In the genomic region with DNA sequence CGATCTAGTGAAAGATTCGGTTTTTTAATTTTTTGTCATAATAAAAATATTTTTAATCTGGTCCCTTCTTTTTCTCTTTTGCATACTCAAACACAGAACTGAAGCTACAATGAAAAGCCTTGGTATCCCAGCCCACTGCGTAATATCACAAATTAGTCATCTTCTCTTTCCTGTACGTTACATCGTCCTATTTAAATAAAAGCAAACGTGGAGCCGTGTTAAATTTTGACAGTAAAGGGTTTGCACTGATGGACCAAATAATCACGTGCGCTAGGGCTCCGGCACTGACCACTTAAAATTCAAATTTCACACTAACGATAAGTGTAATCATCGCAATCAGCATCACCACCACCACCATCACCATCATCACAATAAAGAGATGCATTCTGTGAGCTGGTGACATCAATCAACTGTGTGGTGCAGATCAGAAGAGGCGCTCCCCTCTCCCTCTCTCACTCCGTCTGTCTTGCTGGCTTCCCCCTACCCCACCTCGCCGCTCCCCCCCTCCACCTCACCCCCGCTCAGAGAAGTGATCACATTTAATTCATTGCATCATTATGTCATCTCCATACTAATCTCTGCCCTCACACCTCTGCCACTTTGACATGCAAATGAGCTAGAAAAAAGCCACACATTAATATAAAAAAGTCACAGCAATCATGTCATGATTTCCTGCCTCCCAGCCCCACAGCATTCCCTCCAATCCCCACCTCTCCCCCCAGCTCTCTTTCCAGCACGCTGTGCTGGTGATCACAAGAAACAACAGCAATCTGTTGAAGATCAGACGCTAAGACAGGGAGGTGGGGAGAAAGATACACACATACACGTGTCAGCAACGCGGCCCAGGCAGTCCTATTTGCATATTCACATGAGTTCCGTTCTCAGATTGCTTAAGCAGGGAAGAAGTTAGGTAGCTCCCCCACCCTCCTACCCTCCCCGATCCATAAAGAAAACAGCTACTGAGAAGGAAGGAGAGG, we compare ENCODE assay signal across 9 cellular contexts.
DNase-seq lines count a peak whose midpoint lies in the region; ATAC-seq and TF ChIP-seq lines count a peak whose summit lies in the region.
"Had no signal": no experiment of that assay in that cellular context is flagged by ENCODE, and none has a peak within 500 bp of the region (broad histone marks: within the 10 kb centered on the region; RNA-seq: fewer than 3 reads in every experiment).

No MANE protein-coding gene starts in this region.

- H3K9me3 ChIP-seq in skeletal muscle tissue (ENCODE audit: control insufficient read depth in 3 of 3, low read length in 3 of 3) (no peaks in the 10 kb centered on the region), gastrocnemius medialis (no peaks in the 10 kb centered on the region)

- peak overlapping the region in 1 of 3 donors; percentile 31 for H3K4me3 ChIP-seq in skeletal muscle tissue (ENCODE audit: low read length in 3 of 3)
- peak overlapping the region in 1 of 4 donors; percentile 6 for H3K4me3 ChIP-seq in gastrocnemius medialis

- H3K9ac ChIP-seq in skeletal muscle tissue (ENCODE audit: low read depth in 1 of 3, low read length in 3 of 3), result peak overlapping the region in 2 of 3 donors; percentile 3 to 54

- no peaks in the 10 kb centered on the region for H3K9me3 Mint-ChIP-seq in T-helper 2 cell treated with Interferon-gamma antibody and Interleukin-4, amounts not matched to agents 5 μg/mL and 100 μg/mL, for 36 hours
- H3K9me3 Mint-ChIP-seq in glutamatergic neuron (ENCODE audit: unreplicated experiment), result peaks cover 6% of the 10 kb centered on the region

- H3K36me3 ChIP-seq in skeletal muscle tissue (ENCODE audit: control insufficient read depth in 3 of 3, insufficient read depth in 3 of 3, low read length in 3 of 3) (no peaks in the 10 kb centered on the region), gastrocnemius medialis (no peaks in the 10 kb centered on the region)

- TF ChIP-seq CTCF in glutamatergic neuron (IDR thresholded peaks at IDR 0.05; ENCODE audit: partially characterized antibody, unreplicated experiment), result no peak
- TF ChIP-seq CTCF in gastrocnemius medialis (IDR thresholded peaks at IDR 0.05 in 4 of 5, conservative IDR thresholded peaks at IDR 0.05 in 1 of 5), result no peak

- no peak for TF ChIP-seq POLR2A in gastrocnemius medialis (IDR thresholded peaks at IDR 0.05)

- H3K27me3 Mint-ChIP-seq in T-helper 2 cell treated with Interferon-gamma antibody and Interleukin-4, amounts not matched to agents 5 μg/mL and 100 μg/mL, for 36 hours (ENCODE audit: low read depth), result peaks cover 19% of the 10 kb centered on the region
- H3K27me3 Mint-ChIP-seq in glutamatergic neuron (ENCODE audit: unreplicated experiment), result peaks cover 3% of the 10 kb centered on the region

- H3K27ac Mint-ChIP-seq in T-helper 2 cell treated with Interferon-gamma antibody and Interleukin-4, amounts not matched to agents 5 μg/mL and 100 μg/mL, for 36 hours, result no peak overlapping the region
- peak overlapping the region; percentile 77 for H3K27ac Mint-ChIP-seq in glutamatergic neuron (ENCODE audit: unreplicated experiment)

- intact Hi-C loops in gastrocnemius medialis (cut with DNase I; ENCODE audit: low total_unique reads), result no loop called here

- no peaks in the 10 kb centered on the region for H3K36me3 Mint-ChIP-seq in T-helper 2 cell treated with Interferon-gamma antibody and Interleukin-4, amounts not matched to agents 5 μg/mL and 100 μg/mL, for 36 hours (ENCODE audit: low read depth)
- H3K36me3 Mint-ChIP-seq in glutamatergic neuron (ENCODE audit: unreplicated experiment), result no peaks in the 10 kb centered on the region

- in situ Hi-C loops in gastrocnemius medialis (cut with MboI; ENCODE audit: low sequenced_read_pairs in 4 of 4), result loop anchor here in 1 of 4 donors (25.0 kb wide), 1 partner anchor 179 kb away; no protein-coding TSS in a partner anchor

- ATAC-seq in GM19463 (IDR thresholded peaks at IDR 0.05; ENCODE audit: unreplicated experiment) (no peak), gastrocnemius medialis (no peak), GM19455 (IDR thresholded peaks at IDR 0.05; ENCODE audit: unreplicated experiment) (no peak)

- peak overlapping the region; percentile 44 for H3K4me3 Mint-ChIP-seq in T-helper 2 cell treated with Interferon-gamma antibody and Interleukin-4, amounts not matched to agents 5 μg/mL and 100 μg/mL, for 36 hours
- peak overlapping the region; percentile 70 for H3K4me3 Mint-ChIP-seq in glutamatergic neuron (ENCODE audit: unreplicated experiment)

- H3K4me1 Mint-ChIP-seq in T-helper 2 cell treated with Interferon-gamma antibody and Interleukin-4, amounts not matched to agents 5 μg/mL and 100 μg/mL, for 36 hours (ENCODE audit: low read depth), result peaks cover 2% of the 10 kb centered on the region
- H3K4me1 Mint-ChIP-seq in glutamatergic neuron (ENCODE audit: low read depth, unreplicated experiment), result peaks cover 56% of the 10 kb centered on the region

- H3K27me3 ChIP-seq in skeletal muscle tissue (ENCODE audit: control insufficient read depth in 3 of 3, insufficient read depth in 3 of 3, low read length in 3 of 3) (peaks cover 6 to 16% (median 7%) of the 10 kb centered on the region in 3 donors), gastrocnemius medialis (peaks cover 0 to 17% (median 2%) of the 10 kb centered on the region in 3 donors)

- H3K4me1 ChIP-seq in skeletal muscle tissue (ENCODE audit: control insufficient read depth in 3 of 3, insufficient read depth in 3 of 3, low read length in 3 of 3) (peaks cover 0 to 13% (median 2%) of the 10 kb centered on the region in 3 donors), gastrocnemius medialis (no peaks in the 10 kb centered on the region)

- no peak for DNase-seq in T-helper 2 cell treated with Interferon-gamma antibody and Interleukin-4, amounts not matched to agents 5 μg/mL and 100 μg/mL, for 36 hours (ENCODE audit: low spot score)
- no peak for DNase-seq in T-helper 2 cell
- peak; percentile 10 for DNase-seq in NCI-H69 (lab: John Stamatoyannopoulos, UW)
- DNase-seq in glutamatergic neuron, result peak; percentile 33
- DNase-seq in gastrocnemius medialis, result no peak
- DNase-seq: stimulated activated CD4-positive, alpha-beta T cell treated with anti-CD3 and anti-CD28 coated beads, Interleukin-2, amount 100 ng/mL, for 24 hours had no signal

- H3K27ac ChIP-seq in skeletal muscle tissue (ENCODE audit: low read depth, low read length), result no peak overlapping the region
- H3K27ac ChIP-seq in gastrocnemius medialis, result no peak overlapping the region

Comparison
In these comparisons a context has a peak if more than half of its experiments do, and no peak if none do; other contexts are left out.
1. DNase-seq: peak in NCI-H69 (single experiment) and glutamatergic neuron (single experiment); none in T-helper 2 cell treated with Interferon-gamma antibody and Interleukin-4, amounts not matched to agents 5 μg/mL and 100 μg/mL, for 36 hours (single experiment), T-helper 2 cell (0 of 5) and gastrocnemius medialis (0 of 2).